1 cellular context compared by ENCODE assay signal in the genomic region with DNA sequence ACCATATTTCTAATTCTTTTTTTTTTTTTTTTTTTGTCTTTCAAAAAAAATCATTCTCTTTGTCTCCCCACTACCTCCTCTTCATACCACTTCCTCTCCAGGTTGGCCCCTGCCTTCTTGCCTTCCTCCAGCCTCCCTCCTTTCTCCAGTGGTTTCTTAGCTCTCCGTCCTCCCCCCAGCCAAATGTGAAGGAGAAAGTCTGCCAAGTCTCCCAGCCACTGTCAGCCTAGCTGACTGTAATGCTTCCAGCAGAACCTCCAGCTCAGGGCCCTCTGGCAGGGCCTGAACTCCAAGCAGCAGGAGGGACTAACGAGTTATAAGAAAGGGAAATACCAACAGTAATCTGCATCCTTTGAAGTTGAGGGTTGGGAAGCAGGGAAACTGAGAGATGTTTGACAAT.
TF ChIP-seq lines count a peak whose summit lies in the region.

No MANE protein-coding gene starts in this region.

TF ChIP-seq in GM23338, 12 proteins besides CTCF, POLR2A, EP300 and RAD21:
- TF ChIP-seq, protein P1, sequence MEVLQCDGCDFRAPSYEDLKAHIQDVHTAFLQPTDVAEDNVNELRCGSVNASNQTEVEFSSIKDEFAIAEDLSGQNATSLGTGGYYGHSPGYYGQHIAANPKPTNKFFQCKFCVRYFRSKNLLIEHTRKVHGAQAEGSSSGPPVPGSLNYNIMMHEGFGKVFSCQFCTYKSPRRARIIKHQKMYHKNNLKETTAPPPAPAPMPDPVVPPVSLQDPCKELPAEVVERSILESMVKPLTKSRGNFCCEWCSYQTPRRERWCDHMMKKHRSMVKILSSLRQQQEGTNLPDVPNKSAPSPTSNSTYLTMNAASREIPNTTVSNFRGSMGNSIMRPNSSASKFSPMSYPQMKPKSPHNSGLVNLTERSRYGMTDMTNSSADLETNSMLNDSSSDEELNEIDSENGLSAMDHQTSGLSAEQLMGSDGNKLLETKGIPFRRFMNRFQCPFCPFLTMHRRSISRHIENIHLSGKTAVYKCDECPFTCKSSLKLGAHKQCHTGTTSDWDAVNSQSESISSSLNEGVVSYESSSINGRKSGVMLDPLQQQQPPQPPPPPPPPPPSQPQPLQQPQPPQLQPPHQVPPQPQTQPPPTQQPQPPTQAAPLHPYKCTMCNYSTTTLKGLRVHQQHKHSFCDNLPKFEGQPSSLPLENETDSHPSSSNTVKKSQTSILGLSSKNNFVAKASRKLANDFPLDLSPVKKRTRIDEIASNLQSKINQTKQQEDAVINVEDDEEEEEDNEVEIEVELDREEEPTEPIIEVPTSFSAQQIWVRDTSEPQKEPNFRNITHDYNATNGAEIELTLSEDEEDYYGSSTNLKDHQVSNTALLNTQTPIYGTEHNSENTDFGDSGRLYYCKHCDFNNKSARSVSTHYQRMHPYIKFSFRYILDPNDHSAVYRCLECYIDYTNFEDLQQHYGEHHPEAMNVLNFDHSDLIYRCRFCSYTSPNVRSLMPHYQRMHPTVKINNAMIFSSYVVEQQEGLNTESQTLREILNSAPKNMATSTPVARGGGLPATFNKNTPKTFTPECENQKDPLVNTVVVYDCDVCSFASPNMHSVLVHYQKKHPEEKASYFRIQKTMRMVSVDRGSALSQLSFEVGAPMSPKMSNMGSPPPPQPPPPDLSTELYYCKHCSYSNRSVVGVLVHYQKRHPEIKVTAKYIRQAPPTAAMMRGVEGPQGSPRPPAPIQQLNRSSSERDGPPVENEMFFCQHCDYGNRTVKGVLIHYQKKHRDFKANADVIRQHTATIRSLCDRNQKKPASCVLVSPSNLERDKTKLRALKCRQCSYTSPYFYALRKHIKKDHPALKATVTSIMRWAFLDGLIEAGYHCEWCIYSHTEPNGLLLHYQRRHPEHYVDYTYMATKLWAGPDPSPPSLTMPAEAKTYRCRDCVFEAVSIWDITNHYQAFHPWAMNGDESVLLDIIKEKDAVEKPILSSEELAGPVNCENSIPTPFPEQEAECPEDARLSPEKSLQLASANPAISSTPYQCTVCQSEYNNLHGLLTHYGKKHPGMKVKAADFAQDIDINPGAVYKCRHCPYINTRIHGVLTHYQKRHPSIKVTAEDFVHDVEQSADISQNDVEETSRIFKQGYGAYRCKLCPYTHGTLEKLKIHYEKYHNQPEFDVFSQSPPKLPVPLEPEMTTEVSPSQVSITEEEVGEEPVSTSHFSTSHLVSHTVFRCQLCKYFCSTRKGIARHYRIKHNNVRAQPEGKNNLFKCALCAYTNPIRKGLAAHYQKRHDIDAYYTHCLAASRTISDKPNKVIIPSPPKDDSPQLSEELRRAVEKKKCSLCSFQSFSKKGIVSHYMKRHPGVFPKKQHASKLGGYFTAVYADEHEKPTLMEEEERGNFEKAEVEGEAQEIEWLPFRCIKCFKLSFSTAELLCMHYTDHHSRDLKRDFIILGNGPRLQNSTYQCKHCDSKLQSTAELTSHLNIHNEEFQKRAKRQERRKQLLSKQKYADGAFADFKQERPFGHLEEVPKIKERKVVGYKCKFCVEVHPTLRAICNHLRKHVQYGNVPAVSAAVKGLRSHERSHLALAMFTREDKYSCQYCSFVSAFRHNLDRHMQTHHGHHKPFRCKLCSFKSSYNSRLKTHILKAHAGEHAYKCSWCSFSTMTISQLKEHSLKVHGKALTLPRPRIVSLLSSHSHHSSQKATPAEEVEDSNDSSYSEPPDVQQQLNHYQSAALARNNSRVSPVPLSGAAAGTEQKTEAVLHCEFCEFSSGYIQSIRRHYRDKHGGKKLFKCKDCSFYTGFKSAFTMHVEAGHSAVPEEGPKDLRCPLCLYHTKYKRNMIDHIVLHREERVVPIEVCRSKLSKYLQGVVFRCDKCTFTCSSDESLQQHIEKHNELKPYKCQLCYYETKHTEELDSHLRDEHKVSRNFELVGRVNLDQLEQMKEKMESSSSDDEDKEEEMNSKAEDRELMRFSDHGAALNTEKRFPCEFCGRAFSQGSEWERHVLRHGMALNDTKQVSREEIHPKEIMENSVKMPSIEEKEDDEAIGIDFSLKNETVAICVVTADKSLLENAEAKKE (CRISPR knock-in tag; IDR thresholded peaks at IDR 0.05) = peak; percentile 77; the same call in 1 of the 2 replicates
- TF ChIP-seq ZNF331 (CRISPR knock-in tag; IDR thresholded peaks at IDR 0.05; ENCODE audit: low read depth) (no peak), STAT1 (IDR thresholded peaks at IDR 0.05; ENCODE audit: unreplicated experiment) (no peak)
TF ChIP-seq in GM23338: peak in this region for 1.
